13 cellular contexts compared by ENCODE assay signal in genomic region chr16:1167276-1168107, GRCh38. TPM values are rescaled to one million over a fixed set of nuclear protein-coding genes. Genes with fewer than 3 reads are reported as not detected.
DNase-seq lines count a peak whose midpoint lies in the region; ATAC-seq and FAIRE-seq lines count a peak whose summit lies in the region.
"Had no signal": no experiment of that assay in that cellular context is flagged by ENCODE, and none has a peak within 500 bp of the region (broad histone marks: within the 10 kb centered on the region; RNA-seq: fewer than 3 reads in every experiment).

No MANE protein-coding gene starts in this region.

- H3K36me3 ChIP-seq in Karpas-422 (ENCODE audit: insufficient read depth, low read length), result no peaks in the 10 kb centered on the region
- H3K36me3 ChIP-seq in rectal smooth muscle tissue (ENCODE audit: control insufficient read depth, insufficient read depth, low read length), result no peaks in the 10 kb centered on the region

- ATAC-seq in HG02642 (IDR thresholded peaks at IDR 0.05; ENCODE audit: poor library complexity, unreplicated experiment) (no peak), HG02981 (IDR thresholded peaks at IDR 0.05; ENCODE audit: unreplicated experiment) (no peak), HG02763 (IDR thresholded peaks at IDR 0.05; ENCODE audit: unreplicated experiment) (no peak), GM21717 (IDR thresholded peaks at IDR 0.05; ENCODE audit: unreplicated experiment) (no peak)

- H2AFZ ChIP-seq in Karpas-422 (ENCODE audit: low read length), result no peak overlapping the region

- no peaks in the 10 kb centered on the region for H3K79me2 ChIP-seq in Karpas-422 (ENCODE audit: low read length)

- H3K9me2 ChIP-seq in Karpas-422 (replicated peaks; ENCODE audit: insufficient read depth, low read length), result no peaks in the 10 kb centered on the region

- H3K9ac ChIP-seq in Karpas-422 (ENCODE audit: low read length) (no peak overlapping the region), rectal smooth muscle tissue (ENCODE audit: low read length) (no peak overlapping the region)

- H3K4me1 ChIP-seq in Karpas-422 (ENCODE audit: low read length), result no peaks in the 10 kb centered on the region
- H3K4me1 ChIP-seq in rectal smooth muscle tissue (ENCODE audit: control insufficient read depth, insufficient read depth, low read length), result peaks cover 71% of the 10 kb centered on the region

- no peak overlapping the region for H3K27ac ChIP-seq in Karpas-422 (ENCODE audit: low read length)
- H3K27ac ChIP-seq in rectal smooth muscle tissue (ENCODE audit: low read depth, low read length), result peak overlapping the region; percentile 98
- H3K27ac ChIP-seq: epithelial cell of prostate had no signal

- H3K27me3 ChIP-seq in Karpas-422 (ENCODE audit: low read length) (no peaks in the 10 kb centered on the region), rectal smooth muscle tissue (ENCODE audit: control insufficient read depth, insufficient read depth, low read length) (no peaks in the 10 kb centered on the region)

- H3K9me3 ChIP-seq in Karpas-422 (ENCODE audit: low read length), result no peaks in the 10 kb centered on the region

- DNase-seq in Karpas-422 (peak; percentile 52), NCI-H345 treated with DMSO at 0.1 percent for 48 hours (lab: John Stamatoyannopoulos, UW; ENCODE audit: unreplicated experiment) (peak; percentile 50), frontal cortex (ENCODE audit: low spot score in 2 of 2) (peak; percentile 66 to 79)
- DNase-seq: activated CD4-positive, alpha-beta T cell treated with anti-CD3 and anti-CD28 coated beads, Interleukin-2, amount 50 U/mL, for 48 hours; HCEC 1CT had no signal

- FAIRE-seq in frontal cortex (lab: Jason Lieb, UNC), result no peak

- H3K4me3 ChIP-seq in Karpas-422 (ENCODE audit: low read length) (no peak overlapping the region), rectal smooth muscle tissue (ENCODE audit: low read length) (no peak overlapping the region)

- no peak overlapping the region for H3K4me2 ChIP-seq in Karpas-422 (ENCODE audit: low read depth, low read length, poor library complexity, severe bottlenecking)

- no peaks in the 10 kb centered on the region for H4K20me1 ChIP-seq in Karpas-422 (ENCODE audit: insufficient read depth, low read depth, low read length)

RNA-seq across cellular contexts. Expression of gene CACNA1H, which starts 14.6 kb away (rescaled TPM):
- total RNA-seq in Karpas-422 (2014; rRNA removed; shearing (Covaris generic); ENCODE audit: low replicate concordance), result not detected in 2 replicates
- 14.7 TPM for total RNA-seq in frontal cortex

RNA-seq across cellular contexts. Expression of gene TPSG1, which starts 57.6 kb away (rescaled TPM):
- not detected in 2 replicates for total RNA-seq in Karpas-422 (2014; rRNA removed; shearing (Covaris generic); ENCODE audit: low replicate concordance)
- total RNA-seq in frontal cortex, result not detected
- total RNA-seq: SK-MEL-5, skeletal muscle tissue had no signal

Comparison
In these comparisons a context has a peak if more than half of its experiments do, and no peak if none do; other contexts are left out.
1. RNA of gene CACNA1H, which starts 14.6 kb away (total RNA-seq): 14.7 TPM in frontal cortex (single experiment); not detected in Karpas-422; every median in the first group is over 10 times any median in the second.
2. Peak in every context shown above with its lines, with median percentiles within 50 percentile points of each other: DNase-seq.